2 cellular contexts compared by ENCODE assay signal in the genomic region with DNA sequence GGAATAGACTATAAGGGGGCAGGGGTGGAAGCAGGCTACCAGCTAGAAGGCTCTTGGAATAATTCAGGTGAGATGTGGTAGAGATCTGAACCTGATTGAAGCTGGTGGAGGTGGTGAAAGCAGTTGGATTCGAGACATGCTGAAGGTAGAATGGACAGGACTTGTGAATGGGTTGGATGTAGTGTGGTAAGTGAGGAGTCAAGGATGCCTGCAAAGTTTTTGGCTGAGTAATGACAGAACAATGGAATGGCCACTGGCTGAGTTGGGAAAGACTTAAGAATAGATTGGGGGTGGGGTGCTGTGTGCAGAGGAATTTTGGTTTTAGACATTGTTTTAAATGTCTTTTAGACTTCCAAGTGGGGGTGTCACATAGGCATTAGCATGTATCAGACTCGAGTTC.
TF ChIP-seq lines count a peak whose summit lies in the region.

No MANE protein-coding gene starts in this region.

TF ChIP-seq in SK-N-SH treated with all-trans-retinoic acid at 6 μM for 48 hours, 23 proteins besides CTCF, POLR2A, EP300 and RAD21:
- TF ChIP-seq ARNTL (CRISPR knock-in tag; IDR thresholded peaks at IDR 0.05; ENCODE audit: borderline replicate concordance, low read depth): no peak
- no peak for TF ChIP-seq TCF4 (CRISPR knock-in tag; IDR thresholded peaks at IDR 0.05; ENCODE audit: borderline replicate concordance)
- TF ChIP-seq ZFP30 (CRISPR knock-in tag; IDR thresholded peaks at IDR 0.05): no peak
- no peak for TF ChIP-seq ZNF565 (CRISPR knock-in tag; conservative IDR thresholded peaks at IDR 0.05; ENCODE audit: low read depth)
- TF ChIP-seq ZFP3 (CRISPR knock-in tag; IDR thresholded peaks at IDR 0.05): no peak
- no peak for TF ChIP-seq CSDC2 (CRISPR knock-in tag; IDR thresholded peaks at IDR 0.05)
- no peak for TF ChIP-seq ISL1 (CRISPR knock-in tag; IDR thresholded peaks at IDR 0.05)
- TF ChIP-seq CSRNP3 (CRISPR knock-in tag; IDR thresholded peaks at IDR 0.05): no peak
- no peak for TF ChIP-seq BACH2 (CRISPR knock-in tag; IDR thresholded peaks at IDR 0.05; ENCODE audit: borderline replicate concordance)
- no peak for TF ChIP-seq RARB (CRISPR knock-in tag; IDR thresholded peaks at IDR 0.05)
- TF ChIP-seq TOX (CRISPR knock-in tag; IDR thresholded peaks at IDR 0.05; ENCODE audit: borderline replicate concordance): no peak
- TF ChIP-seq SNAI2 (CRISPR knock-in tag; IDR thresholded peaks at IDR 0.05): no peak
- no peak for TF ChIP-seq ZNF8 (CRISPR knock-in tag; IDR thresholded peaks at IDR 0.05)
- TF ChIP-seq OSR1 (CRISPR knock-in tag; IDR thresholded peaks at IDR 0.05): no peak
- no peak for TF ChIP-seq ESRRG (CRISPR knock-in tag; IDR thresholded peaks at IDR 0.05)
- no peak for TF ChIP-seq ZC3H10 (CRISPR knock-in tag; IDR thresholded peaks at IDR 0.05)
- TF ChIP-seq GLIS3 (CRISPR knock-in tag; IDR thresholded peaks at IDR 0.05): no peak
TF ChIP-seq in SK-N-SH treated with all-trans-retinoic acid at 6 μM for 48 hours: peak in this region for 0.

TF ChIP-seq in SK-N-SH, 30 proteins besides CTCF, POLR2A, EP300 and RAD21 (continued from another document):
- TF ChIP-seq MEF2A (IDR thresholded peaks at IDR 0.05; ENCODE audit: borderline replicate concordance, low read depth): no peak
- TF ChIP-seq, protein P1, sequence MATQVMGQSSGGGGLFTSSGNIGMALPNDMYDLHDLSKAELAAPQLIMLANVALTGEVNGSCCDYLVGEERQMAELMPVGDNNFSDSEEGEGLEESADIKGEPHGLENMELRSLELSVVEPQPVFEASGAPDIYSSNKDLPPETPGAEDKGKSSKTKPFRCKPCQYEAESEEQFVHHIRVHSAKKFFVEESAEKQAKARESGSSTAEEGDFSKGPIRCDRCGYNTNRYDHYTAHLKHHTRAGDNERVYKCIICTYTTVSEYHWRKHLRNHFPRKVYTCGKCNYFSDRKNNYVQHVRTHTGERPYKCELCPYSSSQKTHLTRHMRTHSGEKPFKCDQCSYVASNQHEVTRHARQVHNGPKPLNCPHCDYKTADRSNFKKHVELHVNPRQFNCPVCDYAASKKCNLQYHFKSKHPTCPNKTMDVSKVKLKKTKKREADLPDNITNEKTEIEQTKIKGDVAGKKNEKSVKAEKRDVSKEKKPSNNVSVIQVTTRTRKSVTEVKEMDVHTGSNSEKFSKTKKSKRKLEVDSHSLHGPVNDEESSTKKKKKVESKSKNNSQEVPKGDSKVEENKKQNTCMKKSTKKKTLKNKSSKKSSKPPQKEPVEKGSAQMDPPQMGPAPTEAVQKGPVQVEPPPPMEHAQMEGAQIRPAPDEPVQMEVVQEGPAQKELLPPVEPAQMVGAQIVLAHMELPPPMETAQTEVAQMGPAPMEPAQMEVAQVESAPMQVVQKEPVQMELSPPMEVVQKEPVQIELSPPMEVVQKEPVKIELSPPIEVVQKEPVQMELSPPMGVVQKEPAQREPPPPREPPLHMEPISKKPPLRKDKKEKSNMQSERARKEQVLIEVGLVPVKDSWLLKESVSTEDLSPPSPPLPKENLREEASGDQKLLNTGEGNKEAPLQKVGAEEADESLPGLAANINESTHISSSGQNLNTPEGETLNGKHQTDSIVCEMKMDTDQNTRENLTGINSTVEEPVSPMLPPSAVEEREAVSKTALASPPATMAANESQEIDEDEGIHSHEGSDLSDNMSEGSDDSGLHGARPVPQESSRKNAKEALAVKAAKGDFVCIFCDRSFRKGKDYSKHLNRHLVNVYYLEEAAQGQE (IDR thresholded peaks at IDR 0.05; ENCODE audit: low read depth, low read length): no peak
- TF ChIP-seq FOXM1 (IDR thresholded peaks at IDR 0.05; ENCODE audit: low read depth): no peak
- no peak for TF ChIP-seq RXRA (IDR thresholded peaks at IDR 0.05; ENCODE audit: borderline replicate concordance, low read depth)
- TF ChIP-seq, protein P2, sequence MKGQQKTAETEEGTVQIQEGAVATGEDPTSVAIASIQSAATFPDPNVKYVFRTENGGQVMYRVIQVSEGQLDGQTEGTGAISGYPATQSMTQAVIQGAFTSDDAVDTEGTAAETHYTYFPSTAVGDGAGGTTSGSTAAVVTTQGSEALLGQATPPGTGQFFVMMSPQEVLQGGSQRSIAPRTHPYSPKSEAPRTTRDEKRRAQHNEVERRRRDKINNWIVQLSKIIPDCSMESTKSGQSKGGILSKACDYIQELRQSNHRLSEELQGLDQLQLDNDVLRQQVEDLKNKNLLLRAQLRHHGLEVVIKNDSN (IDR thresholded peaks at IDR 0.05; ENCODE audit: borderline replicate concordance, low read depth): no peak
- TF ChIP-seq FOSL2 (IDR thresholded peaks at IDR 0.05; ENCODE audit: borderline replicate concordance, low read depth): no peak
- no peak for TF ChIP-seq GABPA (IDR thresholded peaks at IDR 0.05; ENCODE audit: low read depth)
